ENCODE assay signal across 9 cellular contexts in the genomic region with DNA sequence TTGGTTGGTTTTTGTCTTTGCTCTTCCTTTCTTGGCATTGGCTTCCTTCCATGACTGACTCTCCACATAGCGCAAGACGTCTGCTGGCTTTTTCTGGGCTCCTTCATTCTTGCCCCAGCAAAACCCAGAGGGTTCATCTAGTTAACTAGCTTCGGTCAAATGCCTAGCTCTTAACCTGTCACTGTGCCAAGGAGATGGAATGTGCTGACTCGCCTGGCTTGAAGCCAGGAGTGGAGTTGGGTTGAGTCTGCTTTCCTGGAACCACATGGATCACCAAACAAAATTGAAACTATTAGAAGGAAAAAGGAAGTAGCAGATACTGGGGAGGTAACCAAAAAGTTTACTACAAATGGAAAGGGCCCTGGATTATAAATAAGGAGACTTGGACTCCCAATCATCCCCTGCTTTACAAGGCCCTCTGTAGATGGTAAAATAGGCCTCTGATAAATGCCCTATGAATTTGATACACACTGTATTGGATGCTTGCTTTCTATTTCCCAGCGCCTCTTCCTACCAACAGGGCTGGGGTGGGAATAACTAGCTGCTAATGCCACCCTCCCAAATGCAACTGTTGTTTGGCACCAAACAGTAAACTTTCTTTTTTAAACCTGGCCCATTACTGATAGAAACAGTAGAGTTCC. TPM values are rescaled to one million over a fixed set of nuclear protein-coding genes. Genes with fewer than 3 reads are reported as not detected.
A peak's percentile ranks its signal among the peaks of the same experiment; 100 is the strongest.
DNase-seq lines count a peak whose midpoint lies in the region; ATAC-seq and TF ChIP-seq lines count a peak whose summit lies in the region.
"Had no signal": no experiment of that assay in that cellular context is flagged by ENCODE, and none has a peak within 500 bp of the region (broad histone marks: within the 10 kb centered on the region; RNA-seq: fewer than 3 reads in every experiment).

No MANE protein-coding gene starts in this region.

- intact Hi-C loops in sigmoid colon (cut with DNase I), result no loop called here

- WGBS in sigmoid colon, 2 donors, result 75 to 85% methylated on average over 5 of the region's 5 CpGs

- H3K27me3 Mint-ChIP-seq in osteocyte (ENCODE audit: unreplicated experiment), result no peaks in the 10 kb centered on the region
- H3K27me3 Mint-ChIP-seq: activated B cell treated with CpG ODN at 0.5 μM for 24 hours had no signal

- H3K27me3 ChIP-seq in sigmoid colon, result no peaks in the 10 kb centered on the region

- peaks cover 0 to 24% (median 0%) of the 10 kb centered on the region in 4 donors for H3K36me3 ChIP-seq in sigmoid colon

- no peak overlapping the region for H3K27ac ChIP-seq in sigmoid colon

- TF ChIP-seq EP300 in sigmoid colon (IDR thresholded peaks at IDR 0.05), result no peak

- no peak overlapping the region for H3K4me3 ChIP-seq in sigmoid colon

- H3K9me3 ChIP-seq in sigmoid colon, result no peaks in the 10 kb centered on the region

- no peaks in the 10 kb centered on the region for H3K9me3 Mint-ChIP-seq in osteocyte (ENCODE audit: unreplicated experiment)
- H3K9me3 Mint-ChIP-seq: activated B cell treated with CpG ODN at 0.5 μM for 24 hours had no signal

- peaks cover 28% of the 10 kb centered on the region for H3K36me3 Mint-ChIP-seq in osteocyte (ENCODE audit: unreplicated experiment)

- TF ChIP-seq CTCF in osteocyte (IDR thresholded peaks at IDR 0.05) (no peak), sigmoid colon (IDR thresholded peaks at IDR 0.05) (no peak)

- ATAC-seq in esophagus mucosa, result peak; percentile 78

- DNase-seq in EL (peak; percentile 88), NCI-H69 (lab: John Stamatoyannopoulos, UW) (peak; percentile 56), osteocyte (ENCODE audit: extremely low spot score, unreplicated experiment) (peak; percentile 86), sigmoid colon (no peak), 8988T (no peak), NCI-H1048 (lab: John Stamatoyannopoulos, UW) (no peak), middle frontal gyrus (ENCODE audit: extremely low spot score, low spot score) (no peak)
- DNase-seq: activated B cell treated with CpG ODN at 0.5 μM for 24 hours had no signal

- TF ChIP-seq POLR2A in sigmoid colon (IDR thresholded peaks at IDR 0.05), result no peak

- no peaks in the 10 kb centered on the region for H3K4me1 ChIP-seq in sigmoid colon

- H3K4me3 Mint-ChIP-seq in osteocyte (ENCODE audit: unreplicated experiment), result no peak overlapping the region
- H3K4me3 Mint-ChIP-seq: activated B cell treated with CpG ODN at 0.5 μM for 24 hours had no signal

- peaks cover 21% of the 10 kb centered on the region for H3K4me1 Mint-ChIP-seq in osteocyte (ENCODE audit: unreplicated experiment)

- H3K27ac Mint-ChIP-seq in osteocyte (ENCODE audit: unreplicated experiment), result peak overlapping the region; percentile 87

RNA-seq across cellular contexts. Expression of a gene that starts 11.3 kb away (rescaled TPM):
- total RNA-seq in esophagus mucosa (34.4 TPM), osteocyte (28.1 and 28.8 TPM in 2 replicates), sigmoid colon (10 to 100 TPM; 17.1 to 22.4 (median 18.4) TPM)
- polyA plus RNA-seq in sigmoid colon, result 10 to 100 TPM in 1 of 3 donors, 1 to 10 TPM in 2; 5.3 to 13.5 (median 5.4) TPM

RNA-seq across cellular contexts. Expression of a gene that starts 53.7 kb away (rescaled TPM):
- total RNA-seq in esophagus mucosa (0.12 TPM), osteocyte (54.9 and 61.2 TPM in 2 replicates), sigmoid colon (1 to 10 TPM in 1 of 4 donors, under 1 TPM in 2, not detected in 1; 0.36 to 2.0 (median 0.55) TPM)
- polyA plus RNA-seq in sigmoid colon, result 1 to 10 TPM in 1 of 3 donors, not detected in 2; 1.5 TPM

Comparison
In these comparisons a context has a peak if more than half of its experiments do, and no peak if none do; other contexts are left out.
1. DNase-seq: peak in EL (single experiment), NCI-H69 (single experiment) and osteocyte (single experiment); none in sigmoid colon (single experiment), 8988T (single experiment), NCI-H1048 (single experiment) and middle frontal gyrus (single experiment).
2. RNA of a gene that starts 53.7 kb away (total RNA-seq): 54.9 to 61.2 TPM in osteocyte; 0.36 to 2.0 TPM in sigmoid colon and 0.12 TPM in esophagus mucosa (single experiment); every median in the first group is over 10 times any median in the second.